ENCODE assay signal across 1 cellular context in the genomic region with DNA sequence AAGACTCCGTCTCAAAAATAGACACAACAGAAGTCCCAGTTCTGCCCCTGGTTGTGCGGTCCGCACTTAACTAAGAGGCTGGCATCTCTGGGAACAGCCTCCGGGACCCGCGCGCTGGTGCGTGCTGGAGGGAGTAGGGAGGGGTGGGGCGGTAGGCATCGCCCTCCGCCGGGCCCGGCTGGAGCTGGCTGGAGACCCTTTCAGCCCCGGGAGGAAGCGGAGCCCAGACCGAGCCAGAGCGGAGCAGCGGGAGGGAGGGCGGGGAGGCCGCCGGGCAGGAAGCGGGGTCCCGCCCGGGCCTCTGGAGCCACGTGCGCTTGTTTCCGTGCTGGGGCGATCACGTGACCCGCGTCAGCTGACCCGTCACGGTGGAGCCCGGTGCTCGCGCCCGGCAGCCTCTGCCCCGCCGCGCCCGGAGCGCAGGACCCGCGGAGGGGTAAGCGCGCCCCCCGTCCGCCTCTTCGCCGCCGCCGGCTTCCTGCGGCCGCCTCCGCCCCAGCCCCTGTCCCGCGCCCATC.
TF ChIP-seq lines count a peak whose summit lies in the region.

Gene WDR81 (plus strand): TSS at position 354 of the 518 bp plus-strand sequence. CDS start 256 bp downstream, outside the sequence.

TF ChIP-seq in K562, 482 proteins besides CTCF, POLR2A, EP300 and RAD21 (continued from another document and continues in another):
- no peak for TF ChIP-seq HLTF (IDR thresholded peaks at IDR 0.05)
- TF ChIP-seq FOXP4 (CRISPR knock-in tag; IDR thresholded peaks at IDR 0.05; ENCODE audit: borderline replicate concordance), result no peak
- TF ChIP-seq ZNF707 (CRISPR knock-in tag; conservative IDR thresholded peaks at IDR 0.05), result no peak
- no peak for TF ChIP-seq ZNF561 (CRISPR knock-in tag; conservative IDR thresholded peaks at IDR 0.05)
- peak; percentile 38; the same call in 1 of the 2 replicates for TF ChIP-seq C11orf30 (IDR thresholded peaks at IDR 0.05; ENCODE audit: low read depth)
- no peak for TF ChIP-seq ZNF121 (CRISPR knock-in tag; conservative IDR thresholded peaks at IDR 0.05)
- TF ChIP-seq HMG20B (CRISPR knock-in tag; IDR thresholded peaks at IDR 0.05), result no peak
- no peak for TF ChIP-seq NFIX (CRISPR knock-in tag; IDR thresholded peaks at IDR 0.05; ENCODE audit: low read depth)
- no peak for TF ChIP-seq SREBF2 (CRISPR knock-in tag; IDR thresholded peaks at IDR 0.05)
- peak; percentile 83 to 97; a peak in 3 of 4 replicates for TF ChIP-seq SIN3A (IDR thresholded peaks at IDR 0.05; ENCODE audit: borderline replicate concordance in 2 of 2, control insufficient read depth in 1 of 2, low read depth in 2 of 2, low read length in 2 of 2)
- TF ChIP-seq SMC3 (conservative IDR thresholded peaks at IDR 0.05; ENCODE audit: insufficient read depth, low read depth, low read length), result no peak
- no peak for TF ChIP-seq CREB3L1 (IDR thresholded peaks at IDR 0.05; ENCODE audit: borderline replicate concordance, low read depth)
- no peak for TF ChIP-seq KDM2B (CRISPR knock-in tag; IDR thresholded peaks at IDR 0.05)
- TF ChIP-seq GABPA (tag; conservative IDR thresholded peaks at IDR 0.05; ENCODE audit: low read depth), result peak; percentile 65
- peak; percentile 64; the same call in 1 of the 2 replicates for TF ChIP-seq ELF2 (CRISPR knock-in tag; IDR thresholded peaks at IDR 0.05)
- TF ChIP-seq, protein P1, sequence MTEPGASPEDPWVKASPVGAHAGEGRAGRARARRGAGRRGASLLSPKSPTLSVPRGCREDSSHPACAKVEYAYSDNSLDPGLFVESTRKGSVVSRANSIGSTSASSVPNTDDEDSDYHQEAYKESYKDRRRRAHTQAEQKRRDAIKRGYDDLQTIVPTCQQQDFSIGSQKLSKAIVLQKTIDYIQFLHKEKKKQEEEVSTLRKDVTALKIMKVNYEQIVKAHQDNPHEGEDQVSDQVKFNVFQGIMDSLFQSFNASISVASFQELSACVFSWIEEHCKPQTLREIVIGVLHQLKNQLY (CRISPR knock-in tag; conservative IDR thresholded peaks at IDR 0.05), result no peak
- TF ChIP-seq USF1 (CRISPR knock-in tag; IDR thresholded peaks at IDR 0.05), result peak; percentile 93
- TF ChIP-seq ARID2 (IDR thresholded peaks at IDR 0.05), result no peak
- no peak for TF ChIP-seq EZH2 (IDR thresholded peaks at IDR 0.05; ENCODE audit: borderline replicate concordance, low read depth, low read length)
- TF ChIP-seq ZNF217 (CRISPR knock-in tag; IDR thresholded peaks at IDR 0.05), result no peak
- TF ChIP-seq ZBTB1 (CRISPR knock-in tag; IDR thresholded peaks at IDR 0.05; ENCODE audit: borderline replicate concordance, low read depth), result no peak
- no peak for TF ChIP-seq SMARCE1 (IDR thresholded peaks at IDR 0.05)
- TF ChIP-seq ZNF766 (CRISPR knock-in tag; conservative IDR thresholded peaks at IDR 0.05), result 0 out of 2 replicates have a peak, but pooled peaks have one; percentile 37
- TF ChIP-seq TBL1XR1 (IDR thresholded peaks at IDR 0.05; ENCODE audit: low read length in 2 of 2), result no peak
- no peak for TF ChIP-seq CHD7 (IDR thresholded peaks at IDR 0.05; ENCODE audit: low read depth, low read length)
- TF ChIP-seq TAL1 (IDR thresholded peaks at IDR 0.05), result no peak
- TF ChIP-seq ZNF79 (CRISPR knock-in tag; IDR thresholded peaks at IDR 0.05; ENCODE audit: low read depth), result no peak
- no peak for TF ChIP-seq CBX2 (IDR thresholded peaks at IDR 0.05; ENCODE audit: insufficient read depth, low read length, poor library complexity, severe bottlenecking)
- TF ChIP-seq CTBP1 (IDR thresholded peaks at IDR 0.05; ENCODE audit: borderline replicate concordance), result no peak
- TF ChIP-seq SAFB (IDR thresholded peaks at IDR 0.05; ENCODE audit: borderline replicate concordance, low read depth, low read length), result no peak
- no peak for TF ChIP-seq NCOA4 (IDR thresholded peaks at IDR 0.05; ENCODE audit: partially characterized antibody)
- no peak for TF ChIP-seq KLF13 (tag; IDR thresholded peaks at IDR 0.05; ENCODE audit: borderline replicate concordance, low read depth)
- no peak; the same call in 1 of the 2 replicates for TF ChIP-seq ZNF431 (CRISPR knock-in tag; IDR thresholded peaks at IDR 0.05)
- TF ChIP-seq ZZZ3 (IDR thresholded peaks at IDR 0.05), result no peak
- TF ChIP-seq, protein P2, sequence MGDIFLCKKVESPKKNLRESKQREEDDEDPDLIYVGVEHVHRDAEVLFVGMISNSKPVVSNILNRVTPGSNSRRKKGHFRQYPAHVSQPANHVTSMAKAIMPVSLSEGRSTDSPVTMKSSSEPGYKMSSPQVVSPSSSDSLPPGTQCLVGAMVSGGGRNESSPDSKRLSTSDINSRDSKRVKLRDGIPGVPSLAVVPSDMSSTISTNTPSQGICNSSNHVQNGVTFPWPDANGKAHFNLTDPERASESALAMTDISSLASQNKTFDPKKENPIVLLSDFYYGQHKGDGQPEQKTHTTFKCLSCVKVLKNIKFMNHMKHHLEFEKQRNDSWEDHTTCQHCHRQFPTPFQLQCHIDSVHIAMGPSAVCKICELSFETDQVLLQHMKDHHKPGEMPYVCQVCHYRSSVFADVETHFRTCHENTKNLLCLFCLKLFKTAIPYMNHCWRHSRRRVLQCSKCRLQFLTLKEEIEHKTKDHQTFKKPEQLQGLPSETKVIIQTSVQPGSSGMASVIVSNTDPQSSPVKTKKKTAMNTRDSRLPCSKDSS (IDR thresholded peaks at IDR 0.05; ENCODE audit: low read depth, partially characterized antibody), result no peak
- peak; percentile 91 for TF ChIP-seq MAX (CRISPR knock-in tag; IDR thresholded peaks at IDR 0.05)
- peak; percentile 73; the same call in 1 of the 2 replicates for TF ChIP-seq ZNF511 (CRISPR knock-in tag; IDR thresholded peaks at IDR 0.05)
- TF ChIP-seq ZFP1 (CRISPR knock-in tag; IDR thresholded peaks at IDR 0.05), result no peak
- no peak for TF ChIP-seq RB1 (IDR thresholded peaks at IDR 0.05; ENCODE audit: low read depth)
- TF ChIP-seq ZNF140 (CRISPR knock-in tag; IDR thresholded peaks at IDR 0.05), result no peak
- TF ChIP-seq GTF2F1 (IDR thresholded peaks at IDR 0.05; ENCODE audit: low read depth, low read length), result no peak
- TF ChIP-seq ZNF444 (CRISPR knock-in tag; IDR thresholded peaks at IDR 0.05), result no peak
- TF ChIP-seq E2F5 (CRISPR knock-in tag; IDR thresholded peaks at IDR 0.05), result no peak
- TF ChIP-seq POLR2AphosphoS2 (IDR thresholded peaks at IDR 0.05; ENCODE audit: low read length), result no peak
